8 cellular contexts compared by ENCODE assay signal in the genomic region with DNA sequence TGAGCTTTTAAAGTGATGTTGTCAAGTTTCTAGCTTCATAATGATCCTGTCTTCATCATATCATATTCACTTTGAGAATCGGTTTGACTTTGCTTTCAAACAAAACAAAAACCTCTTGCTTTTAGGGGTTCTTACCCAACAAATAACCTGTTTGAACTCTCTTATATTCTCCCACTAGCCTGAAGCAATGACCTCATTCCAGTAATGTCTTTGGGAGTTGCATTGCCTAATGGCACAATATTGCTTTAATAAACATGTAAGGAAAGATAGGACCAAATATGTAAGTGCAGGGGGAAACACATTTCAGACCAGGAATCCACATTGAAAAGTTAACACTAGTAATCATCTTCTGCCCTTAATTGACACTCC. TPM values are rescaled to one million over a fixed set of nuclear protein-coding genes. Genes with fewer than 3 reads are reported as not detected.
DNase-seq lines count a peak whose midpoint lies in the region; ATAC-seq, FAIRE-seq and TF ChIP-seq lines count a peak whose summit lies in the region.

No MANE protein-coding gene starts in this region.

- ATAC-seq in PC-3 (no peak), GM21447 (IDR thresholded peaks at IDR 0.05; ENCODE audit: unreplicated experiment) (no peak), HG03521 (IDR thresholded peaks at IDR 0.05; ENCODE audit: unreplicated experiment) (no peak)

- H3K9me3 ChIP-seq in PC-3 (ENCODE audit: low read length): no peaks in the 10 kb centered on the region
- H3K9me3 ChIP-seq in endothelial cell of umbilical vein (replicated peaks; ENCODE audit: control insufficient read depth, insufficient read depth, low read length): no peaks in the 10 kb centered on the region
- H3K9me3 ChIP-seq in trophoblast cell (ENCODE audit: insufficient read depth, low read depth, low read length): peaks cover 3% of the 10 kb centered on the region

- no peak for TF ChIP-seq POLR2A in endothelial cell of umbilical vein (IDR thresholded peaks at IDR 0.05; ENCODE audit: low read depth, low read length)

- H2AK5ac ChIP-seq in trophoblast cell (ENCODE audit: low read length): no peak overlapping the region

- H3K27me3 ChIP-seq in PC-3 (ENCODE audit: low read length): no peaks in the 10 kb centered on the region
- H3K27me3 ChIP-seq in endothelial cell of umbilical vein (ENCODE audit: control insufficient read depth in 2 of 2, insufficient read depth in 2 of 2, low read length in 2 of 2): no peaks in the 10 kb centered on the region
- H3K27me3 ChIP-seq in trophoblast cell (ENCODE audit: insufficient read depth, low read length): no peaks in the 10 kb centered on the region

- H3K18ac ChIP-seq in trophoblast cell (ENCODE audit: low read length): no peak overlapping the region

- TF ChIP-seq CTCF in Calu3 (IDR thresholded peaks at IDR 0.05; ENCODE audit: unreplicated experiment) (no peak), PC-3 (conservative IDR thresholded peaks at IDR 0.05; ENCODE audit: low read depth, low read length) (no peak), endothelial cell of umbilical vein (IDR thresholded peaks at IDR 0.05; ENCODE audit: extremely low read depth in 1 of 2, insufficient read depth in 1 of 2, low read depth in 1 of 2, low read length in 2 of 2) (no peak)

- no peak overlapping the region for H3K23ac ChIP-seq in trophoblast cell (ENCODE audit: low read length)

- H3K36me3 Mint-ChIP-seq in Calu3 (ENCODE audit: insufficient read depth, unreplicated experiment): peaks cover 53% of the 10 kb centered on the region

- BruUV-seq in Calu3 (replicated peaks; lab: Mats Ljungman, UMichigan) (no TSS peak), PC-3 (replicated peaks; lab: Mats Ljungman, UMichigan) (no TSS peak), endothelial cell of umbilical vein (replicated peaks; lab: Mats Ljungman, UMichigan) (no TSS peak)

- DNase-seq in Calu3: no peak
- no peak for DNase-seq in PC-3
- DNase-seq in endothelial cell of umbilical vein (ENCODE audit: low read depth, low spot score): no peak
- DNase-seq in trophoblast cell: peak; percentile 16 to 59
- DNase-seq in superior temporal gyrus (ENCODE audit: extremely low spot score): no peak
- DNase-seq in NCI-H748 (lab: John Stamatoyannopoulos, UW; ENCODE audit: unreplicated experiment): no peak

- H3K27ac Mint-ChIP-seq in Calu3 (ENCODE audit: unreplicated experiment): peak overlapping the region; percentile 89

- no peaks in the 10 kb centered on the region for H3K36me3 ChIP-seq in PC-3 (ENCODE audit: low read depth, low read length)
- H3K36me3 ChIP-seq in endothelial cell of umbilical vein (ENCODE audit: control insufficient read depth in 2 of 2, extremely low read depth in 1 of 2, insufficient read depth in 2 of 2, low read length in 2 of 2): no peaks in the 10 kb centered on the region
- no peaks in the 10 kb centered on the region for H3K36me3 ChIP-seq in trophoblast cell (ENCODE audit: control insufficient read depth in 1 of 2, insufficient read depth in 2 of 2, low read length in 2 of 2)

- no peaks in the 10 kb centered on the region for H3K9me1 ChIP-seq in endothelial cell of umbilical vein (replicated peaks; ENCODE audit: control insufficient read depth, extremely low read depth, insufficient read depth, low read length)

- no peak overlapping the region for H3K4ac ChIP-seq in trophoblast cell (ENCODE audit: low read depth, low read length)

- peaks cover 37% of the 10 kb centered on the region for H3K4me1 ChIP-seq in PC-3 (ENCODE audit: insufficient read depth, low read length)
- H3K4me1 ChIP-seq in endothelial cell of umbilical vein (ENCODE audit: control insufficient read depth, extremely low read depth, insufficient read depth, low read length): peaks cover 18% of the 10 kb centered on the region
- peaks cover 2 to 8% of the 10 kb centered on the region in 2 experiments for H3K4me1 ChIP-seq in trophoblast cell (ENCODE audit: control insufficient read depth in 1 of 2, insufficient read depth in 2 of 2, low read length in 2 of 2)

- CTCF ChIA-PET in Calu3 (lab: Charles Lee): interaction anchor here (1.7 kb wide), 1 partner anchor 28 kb away, joined by 5 read pairs; a partner anchor contains a TSS
- CTCF ChIA-PET in PC-3 (lab: Charles Lee): interaction anchor here (0.6 kb wide), 1 partner anchor 1870 kb away, joined by 5 read pairs; no protein-coding TSS in a partner anchor
- CTCF ChIA-PET in endothelial cell of umbilical vein (lab: Charles Lee): interaction anchor here (0.7 to 2.4 kb wide), 11 partner anchors 9 to 518 kb away, joined by 3 to 11 read pairs (median 5); a partner anchor contains a TSS

- H3K4me2 ChIP-seq in PC-3 (ENCODE audit: low read length): peak overlapping the region; percentile 89
- peak overlapping the region; percentile 79 for H3K4me2 ChIP-seq in endothelial cell of umbilical vein (ENCODE audit: insufficient read depth, low read length)
- H3K4me2 ChIP-seq in trophoblast cell (ENCODE audit: low read length): peak overlapping the region; percentile 65

- POLR2A ChIA-PET in PC-3 (lab: Charles Lee; ENCODE audit: unreplicated experiment): interaction anchor here (0.6 to 1.1 kb wide), 4 partner anchors 27 to 444 kb away, joined by 3 to 8 read pairs (median 5); a partner anchor contains a TSS
- POLR2A ChIA-PET in endothelial cell of umbilical vein (lab: Charles Lee): interaction anchor here (1.6 kb wide), 1 partner anchor 28 kb away, joined by 6 read pairs; a partner anchor contains a TSS

- no peaks in the 10 kb centered on the region for H3F3A ChIP-seq in PC-3 (ENCODE audit: low read length, unreplicated experiment)

- H3K4me3 ChIP-seq in PC-3 (ENCODE audit: low read length) (peak overlapping the region; percentile 92), endothelial cell of umbilical vein (replicated peaks in 1 of 3; ENCODE audit: insufficient read depth in 1 of 3, low read depth in 1 of 3, low read length in 3 of 3) (peak overlapping the region in 2 of 3 experiments; percentile 50 to 56), trophoblast cell (ENCODE audit: low read depth, low read length) (no peak overlapping the region)

- no peak overlapping the region for H4K91ac ChIP-seq in trophoblast cell (ENCODE audit: low read depth, low read length)

- H4K8ac ChIP-seq in trophoblast cell (ENCODE audit: low read depth, low read length): no peak overlapping the region

- H4K12ac ChIP-seq in trophoblast cell (ENCODE audit: low read depth, low read length): no peak overlapping the region

- H3K9me2 ChIP-seq in PC-3 (replicated peaks; ENCODE audit: low read length): no peaks in the 10 kb centered on the region

- no CpG with 5 or more reads among the region's 1 CpG for WGBS in trophoblast cell (ENCODE audit: extremely low coverage, insufficient coverage, insufficient read length)

- dilution Hi-C loops in endothelial cell of umbilical vein (cut with MboI; ENCODE audit: extremely low pct_ligation_motif_present, low sequenced_read_pairs): no loop called here

- intact Hi-C loops in Calu3 (cut with micrococcal nuclease; ENCODE audit: unreplicated experiment): no loop called here
- intact Hi-C loops in PC-3 (cut with micrococcal nuclease): loop anchor here (1.0 to 2.0 kb wide), 2 partner anchors 69 to 220 kb away; no protein-coding TSS in a partner anchor
- intact Hi-C loops in endothelial cell of umbilical vein (cut with micrococcal nuclease): loop anchor here (2.0 kb wide), 2 partner anchors 177 to 185 kb away; a partner anchor contains a TSS

- FAIRE-seq in endothelial cell of umbilical vein (lab: Jason Lieb, UNC): no peak

- H3K27me3 Mint-ChIP-seq in Calu3 (ENCODE audit: unreplicated experiment): no peaks in the 10 kb centered on the region

- peaks cover 21% of the 10 kb centered on the region for H3K79me1 ChIP-seq in trophoblast cell (ENCODE audit: low read length)

- H3K4me1 Mint-ChIP-seq in Calu3 (ENCODE audit: low read depth, unreplicated experiment): peaks cover 43% of the 10 kb centered on the region

- peak overlapping the region; percentile 78 for H3K9ac ChIP-seq in PC-3 (ENCODE audit: low read length)
- H3K9ac ChIP-seq in endothelial cell of umbilical vein (replicated peaks; ENCODE audit: extremely low read depth, insufficient read depth, low read length): peak overlapping the region; percentile 80
- H3K9ac ChIP-seq in trophoblast cell (ENCODE audit: low read length): no peak overlapping the region

- H2BK5ac ChIP-seq in trophoblast cell (ENCODE audit: low read depth, low read length, poor library complexity): no peak overlapping the region

- H3K27ac ChIP-seq in PC-3 (ENCODE audit: low read length) (peak overlapping the region; percentile 49; the same call in 1 of the 2 replicates), endothelial cell of umbilical vein (ENCODE audit: insufficient read depth, low read depth, low read length) (peak overlapping the region; percentile 77), trophoblast cell (ENCODE audit: low read depth, low read length) (peak overlapping the region; percentile 13)

- peak overlapping the region; percentile 98 for H3K4me3 Mint-ChIP-seq in Calu3 (ENCODE audit: low read depth, unreplicated experiment)

- H3K9me3 Mint-ChIP-seq in Calu3 (ENCODE audit: low read depth, unreplicated experiment): no peaks in the 10 kb centered on the region

- H2BK12ac ChIP-seq in trophoblast cell (ENCODE audit: low read length): no peak overlapping the region

- H2AFZ ChIP-seq in PC-3 (ENCODE audit: low read length) (peak overlapping the region; percentile 69; the same call in 1 of the 2 replicates), endothelial cell of umbilical vein (ENCODE audit: low read depth, low read length) (no peak overlapping the region), trophoblast cell (ENCODE audit: insufficient read depth, low read length, poor library complexity) (no peak overlapping the region)

- peaks cover 25% of the 10 kb centered on the region for H3K79me2 ChIP-seq in PC-3 (ENCODE audit: low read length)
- peaks cover 19% of the 10 kb centered on the region for H3K79me2 ChIP-seq in endothelial cell of umbilical vein (ENCODE audit: control insufficient read depth, insufficient read depth, low read length)
- peaks cover 13% of the 10 kb centered on the region for H3K79me2 ChIP-seq in trophoblast cell (ENCODE audit: control insufficient read depth, insufficient read depth, low read length, poor library complexity)

- no peak overlapping the region for H3K14ac ChIP-seq in trophoblast cell (ENCODE audit: low read length)

- H4K20me1 ChIP-seq in PC-3 (ENCODE audit: low read length) (no peaks in the 10 kb centered on the region), endothelial cell of umbilical vein (replicated peaks; ENCODE audit: control insufficient read depth, extremely low read depth, insufficient read depth, low read length) (no peaks in the 10 kb centered on the region)

- H2BK120ac ChIP-seq in trophoblast cell (ENCODE audit: insufficient read depth, low read length, poor library complexity): no peak overlapping the region

RNA-seq across cellular contexts. Expression of a gene that starts 27.6 kb away (rescaled TPM):
- 75.9 and 97.4 TPM in 2 replicates for total RNA-seq in Calu3 (2022)
- 20.0 and 21.4 TPM in 2 replicates for total RNA-seq in PC-3 (2014; rRNA removed)
- 70.5 and 77.1 TPM in 2 replicates for total RNA-seq in endothelial cell of umbilical vein
- polyA plus RNA-seq in endothelial cell of umbilical vein: 10.6 and 11.4 TPM in 2 replicates
- polyA plus RNA-seq in endothelial cell of umbilical vein (2011; cell fraction: cytosol; rRNA removed): 16.2 and 18.0 TPM in 2 replicates
- polyA plus RNA-seq in endothelial cell of umbilical vein (2011; cell fraction: nucleus; rRNA removed): 15.8 and 20.5 TPM in 2 replicates
- 37.7 and 52.5 TPM in 2 replicates for polyA plus RNA-seq in endothelial cell of umbilical vein (2012)
- 12.4 and 15.2 TPM in 2 replicates for polyA minus RNA-seq in endothelial cell of umbilical vein
- 13.0 TPM for polyA minus RNA-seq in endothelial cell of umbilical vein (2011; cell fraction: cytosol; rRNA and poly(A)+ RNA removed)
- 15.1 and 27.6 TPM in 2 replicates for polyA minus RNA-seq in endothelial cell of umbilical vein (2011; cell fraction: nucleus; rRNA and poly(A)+ RNA removed)
- 101 and 107 TPM in 2 replicates for polyA plus RNA-seq in trophoblast cell (2013)

RNA-seq across cellular contexts. Expression of a gene that starts 27.8 kb away (rescaled TPM):
- total RNA-seq in Calu3 (2022) (0.95 and 1.2 TPM in 2 replicates), PC-3 (2014; rRNA removed) (0.29 and 0.47 TPM in 2 replicates), endothelial cell of umbilical vein (1.1 and 1.3 TPM in 2 replicates)
- polyA plus RNA-seq in endothelial cell of umbilical vein: 0.52 and 0.57 TPM in 2 replicates
- 0.87 and 1.1 TPM in 2 replicates for polyA plus RNA-seq in endothelial cell of umbilical vein (2011; cell fraction: cytosol; rRNA removed)
- polyA plus RNA-seq in endothelial cell of umbilical vein (2011; cell fraction: nucleus; rRNA removed): 0.81 and 1.2 TPM in 2 replicates
- 2.5 and 2.8 TPM in 2 replicates for polyA plus RNA-seq in endothelial cell of umbilical vein (2012)
- polyA minus RNA-seq in endothelial cell of umbilical vein: 0.19 and 3.8 TPM in 2 replicates
- polyA minus RNA-seq in endothelial cell of umbilical vein (2011; cell fraction: cytosol; rRNA and poly(A)+ RNA removed): not detected
- polyA minus RNA-seq in endothelial cell of umbilical vein (2011; cell fraction: nucleus; rRNA and poly(A)+ RNA removed): 0.67 and 1.3 TPM in 2 replicates
- 2.0 and 2.8 TPM in 2 replicates for polyA plus RNA-seq in trophoblast cell (2013)

RNA-seq across cellular contexts. Expression of a gene that starts 38.3 kb away (rescaled TPM):
- total RNA-seq in Calu3 (2022) (not detected in 2 replicates), PC-3 (2014; rRNA removed) (not detected in 2 replicates), endothelial cell of umbilical vein (0.25 and 0.35 TPM in 2 replicates)
- polyA plus RNA-seq in endothelial cell of umbilical vein: 0.33 and 0.37 TPM in 2 replicates
- polyA plus RNA-seq in endothelial cell of umbilical vein (2011; cell fraction: cytosol; rRNA removed): 0.25 and 0.28 TPM in 2 replicates
- 1.8 and 2.2 TPM in 2 replicates for polyA plus RNA-seq in endothelial cell of umbilical vein (2011; cell fraction: nucleus; rRNA removed)
- 0.29 and 0.74 TPM in 2 replicates for polyA plus RNA-seq in endothelial cell of umbilical vein (2012)
- polyA minus RNA-seq in endothelial cell of umbilical vein: 1.00 and 1.9 TPM in 2 replicates
- not detected for polyA minus RNA-seq in endothelial cell of umbilical vein (2011; cell fraction: cytosol; rRNA and poly(A)+ RNA removed)
- 1.5 and 1.8 TPM in 2 replicates for polyA minus RNA-seq in endothelial cell of umbilical vein (2011; cell fraction: nucleus; rRNA and poly(A)+ RNA removed)
- 1.5 and 1.8 TPM in 2 replicates for polyA plus RNA-seq in trophoblast cell (2013)

Comparison
In these comparisons a context has a peak if more than half of its experiments do, and no peak if none do; other contexts are left out.
1. DNase-seq: peak in trophoblast cell (2 of 2); none in Calu3 (single experiment), PC-3 (single experiment), endothelial cell of umbilical vein (single experiment), superior temporal gyrus (single experiment) and NCI-H748 (single experiment).
2. H3K27ac ChIP-seq: peak in every context shown above with its lines; median percentile 77 in endothelial cell of umbilical vein; 49 in PC-3; 13 in trophoblast cell.
3. Peak in every context shown above with its lines, with median percentiles within 50 percentile points of each other: H3K4me2 ChIP-seq.